ENCODE assay signal across 1 cellular context in genomic region chr16:85031451-85031850, GRCh38.
TF ChIP-seq lines count a peak whose summit lies in the region.

No MANE protein-coding gene starts in this region.

TF ChIP-seq in H1, 55 proteins besides CTCF, POLR2A, EP300 and RAD21:
- TF ChIP-seq NANOG (IDR thresholded peaks at IDR 0.05; ENCODE audit: insufficient read depth, low read depth, low read length, poor library complexity, severe bottlenecking) (no peak), EZH2 (IDR thresholded peaks at IDR 0.05; ENCODE audit: low read depth, low read length, severe bottlenecking) (no peak), RFX5 (IDR thresholded peaks at IDR 0.05; ENCODE audit: borderline replicate concordance, low read depth, low read length) (no peak), SP1 (IDR thresholded peaks at IDR 0.05; ENCODE audit: low read depth, low read length) (no peak), RBBP5 (IDR thresholded peaks at IDR 0.05; ENCODE audit: borderline replicate concordance, low read depth, low read length) (no peak), TBP (IDR thresholded peaks at IDR 0.05; ENCODE audit: low read depth, low read length) (no peak), RNF2 (IDR thresholded peaks at IDR 0.05; ENCODE audit: borderline replicate concordance, low read depth, low read length, missing control alignments, poor library complexity, severe bottlenecking) (no peak), RXRA (IDR thresholded peaks at IDR 0.05; ENCODE audit: insufficient read depth, low read depth, low read length) (no peak)
